ENCODE assay signal across 9 cellular contexts in genomic region chr17:39952665-39953470, GRCh38. TPM values are rescaled to one million over a fixed set of nuclear protein-coding genes. Genes with fewer than 3 reads are reported as not detected.
DNase-seq lines count a peak whose midpoint lies in the region; ATAC-seq lines count a peak whose summit lies in the region.
"Had no signal": no experiment of that assay in that cellular context is flagged by ENCODE, and none has a peak within 500 bp of the region (broad histone marks: within the 10 kb centered on the region; RNA-seq: fewer than 3 reads in every experiment).

No MANE protein-coding gene starts in this region.

- H3K4me1 Mint-ChIP-seq in activated CD8-positive, alpha-beta T cell treated with anti-CD3 and anti-CD28 coated beads, Interleukin-2, amount 10 ng/mL, durations not matched to agents 7 days and 5 days (ENCODE audit: low read depth), result peaks cover 30% of the 10 kb centered on the region

- peak overlapping the region; percentile 68 to 99 (median 92) for H3K4me2 ChIP-seq in BLaER1 treated with 17β-estradiol and CSF1 and Interleukin-3, amounts not matched to agents 10 nM and 100 nM

- POLR2A ChIA-PET in activated CD8-positive, alpha-beta T cell treated with anti-CD3 and anti-CD28 coated beads, Interleukin-2, amount 10 ng/mL, durations not matched to agents 7 days and 5 days (lab: Charles Lee), result interaction anchor here (2.0 to 2.4 kb wide), 2 partner anchors 26 to 27 kb away, joined by 6 to 16 read pairs; partner anchors contain the start of genes ORMDL3 and PSMD3

- H3K36me3 Mint-ChIP-seq in activated CD8-positive, alpha-beta T cell treated with anti-CD3 and anti-CD28 coated beads, Interleukin-2, amount 10 ng/mL, durations not matched to agents 7 days and 5 days (ENCODE audit: low read depth), result no peaks in the 10 kb centered on the region

- peaks cover 50 to 66% (median 58%) of the 10 kb centered on the region in 10 experiments for H3K4me1 ChIP-seq in BLaER1 treated with 17β-estradiol and CSF1 and Interleukin-3, amounts not matched to agents 10 nM and 100 nM

- H3K9me3 Mint-ChIP-seq in activated CD8-positive, alpha-beta T cell treated with anti-CD3 and anti-CD28 coated beads, Interleukin-2, amount 10 ng/mL, durations not matched to agents 7 days and 5 days (ENCODE audit: insufficient read depth), result no peaks in the 10 kb centered on the region

- H3K27ac ChIP-seq in BLaER1 treated with 17β-estradiol and CSF1 and Interleukin-3, amounts not matched to agents 10 nM and 100 nM, result peak overlapping the region in 10 of 11 experiments; percentile 40 to 77 (median 64); a peak in 19 of 22 replicates

- no peaks in the 10 kb centered on the region for H4K20me1 ChIP-seq in BLaER1 treated with 17β-estradiol and CSF1 and Interleukin-3, amounts not matched to agents 10 nM and 100 nM

- H3K27ac Mint-ChIP-seq in activated CD8-positive, alpha-beta T cell treated with anti-CD3 and anti-CD28 coated beads, Interleukin-2, amount 10 ng/mL, durations not matched to agents 7 days and 5 days, result peak overlapping the region; percentile 88

- H3K4me3 ChIP-seq in BLaER1 treated with 17β-estradiol and CSF1 and Interleukin-3, amounts not matched to agents 10 nM and 100 nM, result peak overlapping the region; percentile 45 to 68 (median 56)

- CTCF ChIA-PET in activated CD8-positive, alpha-beta T cell treated with anti-CD3 and anti-CD28 coated beads, Interleukin-2, amount 10 ng/mL, durations not matched to agents 7 days and 5 days (lab: Charles Lee), result interaction anchor here (1.5 to 9.2 kb wide), 2 partner anchors 28 to 216 kb away, joined by 3 to 115 read pairs; partner anchors contain the start of gene PSMD3

- DNase-seq in NCI-H82 (lab: John Stamatoyannopoulos, UW) (peak; percentile 100), lung microvascular endothelial cell (ENCODE audit: low read depth in 2 of 2) (peak; percentile 96 to 97)
- peak; percentile 97 for DNase-seq in activated CD8-positive, alpha-beta T cell treated with anti-CD3 and anti-CD28 coated beads, Interleukin-2, amount 10 ng/mL, durations not matched to agents 7 days and 5 days
- peak; percentile 93 for DNase-seq in effector CD8-positive, alpha-beta T cell (lab: John Stamatoyannopoulos, UW)
- DNase-seq in stimulated activated CD4-positive, alpha-beta T cell treated with anti-CD3 and anti-CD28 coated beads, TNF-alpha, amount 100 ng/mL, for 24 hours (ENCODE audit: low read depth in 3 of 3), result peak; percentile 66 to 94 (median 79)

- peak overlapping the region; percentile 77 for H3K4me3 Mint-ChIP-seq in activated CD8-positive, alpha-beta T cell treated with anti-CD3 and anti-CD28 coated beads, Interleukin-2, amount 10 ng/mL, durations not matched to agents 7 days and 5 days

- no peaks in the 10 kb centered on the region for H3K27me3 ChIP-seq in BLaER1 treated with 17β-estradiol and CSF1 and Interleukin-3, amounts not matched to agents 10 nM and 100 nM

- H3K9ac ChIP-seq in BLaER1 treated with 17β-estradiol and CSF1 and Interleukin-3, amounts not matched to agents 10 nM and 100 nM, result peak overlapping the region; percentile 54 to 72 (median 70); a peak in 21 of 22 replicates

- ATAC-seq in GM19328 (IDR thresholded peaks at IDR 0.05; ENCODE audit: unreplicated experiment), result peak; percentile 66
- ATAC-seq in HG03521 (IDR thresholded peaks at IDR 0.05; ENCODE audit: unreplicated experiment), result peak; percentile 75
- ATAC-seq in activated CD8-positive, alpha-beta T cell treated with anti-CD3 and anti-CD28 coated beads, Interleukin-2, amount 10 ng/mL, durations not matched to agents 7 days and 5 days, result peak; percentile 86

- H3K27me3 Mint-ChIP-seq in activated CD8-positive, alpha-beta T cell treated with anti-CD3 and anti-CD28 coated beads, Interleukin-2, amount 10 ng/mL, durations not matched to agents 7 days and 5 days (ENCODE audit: low read depth), result peaks cover 2% of the 10 kb centered on the region

- H3K9me3 ChIP-seq in BLaER1 treated with 17β-estradiol and CSF1 and Interleukin-3, amounts not matched to agents 10 nM and 100 nM (replicated peaks in 1 of 11), result no peaks in the 10 kb centered on the region

- H3K36me3 ChIP-seq in BLaER1 treated with 17β-estradiol and CSF1 and Interleukin-3, amounts not matched to agents 10 nM and 100 nM, result no peaks in the 10 kb centered on the region

RNA-seq across cellular contexts. Expression of gene GSDMA, which starts 9.9 kb away (rescaled TPM):
- 1 to 10 TPM; 3.3 to 4.5 TPM for total RNA-seq in activated CD8-positive, alpha-beta T cell treated with anti-CD3 and anti-CD28 coated beads, Interleukin-2, amount 10 ng/mL, durations not matched to agents 7 days and 5 days
- not detected in 2 replicates for total RNA-seq in lung microvascular endothelial cell

RNA-seq across cellular contexts. Expression of gene LRRC3C, which starts 25.3 kb away (rescaled TPM):
- not detected for total RNA-seq in activated CD8-positive, alpha-beta T cell treated with anti-CD3 and anti-CD28 coated beads, Interleukin-2, amount 10 ng/mL, durations not matched to agents 7 days and 5 days
- total RNA-seq in lung microvascular endothelial cell, result not detected in 2 replicates
- total RNA-seq: activated CD8-positive, alpha-beta memory T cell treated with anti-CD3 and anti-CD28 coated beads for 36 hours had no signal

RNA-seq across cellular contexts. Expression of gene ORMDL3, which starts 25.5 kb away (rescaled TPM):
- 100 to 1,000 TPM; 151 to 168 TPM for total RNA-seq in activated CD8-positive, alpha-beta T cell treated with anti-CD3 and anti-CD28 coated beads, Interleukin-2, amount 10 ng/mL, durations not matched to agents 7 days and 5 days
- total RNA-seq in lung microvascular endothelial cell, result 25.9 and 38.5 TPM in 2 replicates

RNA-seq across cellular contexts. Expression of gene PSMD3, which starts 27.7 kb away (rescaled TPM):
- 100 to 1,000 TPM; 104 to 116 TPM for total RNA-seq in activated CD8-positive, alpha-beta T cell treated with anti-CD3 and anti-CD28 coated beads, Interleukin-2, amount 10 ng/mL, durations not matched to agents 7 days and 5 days
- 66.5 and 84.3 TPM in 2 replicates for total RNA-seq in lung microvascular endothelial cell

RNA-seq across cellular contexts. Expression of gene GSDMB, which starts 34.4 kb away (rescaled TPM):
- 10 to 100 TPM; 48.6 to 56.7 TPM for total RNA-seq in activated CD8-positive, alpha-beta T cell treated with anti-CD3 and anti-CD28 coated beads, Interleukin-2, amount 10 ng/mL, durations not matched to agents 7 days and 5 days
- total RNA-seq in lung microvascular endothelial cell, result 1.6 and 1.7 TPM in 2 replicates

Comparison
In these comparisons a context has a peak if more than half of its experiments do, and no peak if none do; other contexts are left out.
1. Peak in every context shown above with its lines: DNase-seq, ATAC-seq, H3K4me3 ChIP-seq and H3K27ac ChIP-seq.